ENCODE assay signal across 8 cellular contexts in genomic region chr14:69637503-69638030, GRCh38. TPM values are rescaled to one million over a fixed set of nuclear protein-coding genes. Genes with fewer than 3 reads are reported as not detected.
A peak's percentile ranks its signal among the peaks of the same experiment; 100 is the strongest.
DNase-seq lines count a peak whose midpoint lies in the region; ATAC-seq, FAIRE-seq and TF ChIP-seq lines count a peak whose summit lies in the region.

No MANE protein-coding gene starts in this region.

- FAIRE-seq in kidney (lab: Jason Lieb, UNC): no peak

- peak overlapping the region; percentile 94 for H3K27ac Mint-ChIP-seq in activated CD8-positive, alpha-beta T cell treated with anti-CD3 and anti-CD28 coated beads for 36 hours

- peaks cover 0 to 5% of the 10 kb centered on the region in 2 donors for H3K9me3 ChIP-seq in kidney (ENCODE audit: control insufficient read depth in 1 of 2, low read length in 2 of 2)
- no peaks in the 10 kb centered on the region for H3K9me3 ChIP-seq in suprapubic skin

- ATAC-seq in activated CD8-positive, alpha-beta T cell treated with anti-CD3 and anti-CD28 coated beads for 36 hours: peak; percentile 11
- no peak for ATAC-seq in HG02970 (IDR thresholded peaks at IDR 0.05; ENCODE audit: low FRiP score, unreplicated experiment)

- H3K27me3 Mint-ChIP-seq in activated CD8-positive, alpha-beta T cell treated with anti-CD3 and anti-CD28 coated beads for 36 hours: no peaks in the 10 kb centered on the region

- no peaks in the 10 kb centered on the region for H3K36me3 ChIP-seq in kidney (ENCODE audit: control insufficient read depth in 1 of 2, insufficient read depth in 2 of 2, low read length in 2 of 2)
- peaks cover 2% of the 10 kb centered on the region for H3K36me3 ChIP-seq in suprapubic skin

- H3K4me1 ChIP-seq in kidney (ENCODE audit: control insufficient read depth in 1 of 2, insufficient read depth in 1 of 2, low read depth in 1 of 2, low read length in 2 of 2) (peaks cover 54 to 73% of the 10 kb centered on the region in 2 donors), suprapubic skin (peaks cover 65% of the 10 kb centered on the region)

- intact Hi-C loops in activated CD8-positive, alpha-beta T cell treated with anti-CD3 and anti-CD28 coated beads for 36 hours (cut with micrococcal nuclease): loop anchor here (2.0 kb wide), 1 partner anchor 17 kb away; no protein-coding TSS in a partner anchor
- intact Hi-C loops in kidney (cut with DNase I): no loop called here

- H3K27me3 ChIP-seq in suprapubic skin: no peaks in the 10 kb centered on the region

- 45% methylated on average over 2 of the region's 3 CpGs for WGBS in suprapubic skin

- peaks cover 87% of the 10 kb centered on the region for H3K4me1 Mint-ChIP-seq in activated CD8-positive, alpha-beta T cell treated with anti-CD3 and anti-CD28 coated beads for 36 hours (ENCODE audit: low read depth)

- H3K9me3 Mint-ChIP-seq in activated CD8-positive, alpha-beta T cell treated with anti-CD3 and anti-CD28 coated beads for 36 hours: peaks cover 17% of the 10 kb centered on the region

- H3K36me3 Mint-ChIP-seq in activated CD8-positive, alpha-beta T cell treated with anti-CD3 and anti-CD28 coated beads for 36 hours (ENCODE audit: low read depth): peaks cover 22% of the 10 kb centered on the region

- no peak for TF ChIP-seq POLR2A in suprapubic skin (IDR thresholded peaks at IDR 0.05)

- H3K27ac ChIP-seq in kidney (ENCODE audit: low read depth in 2 of 2, low read length in 2 of 2) (peak overlapping the region; percentile 56 to 76), suprapubic skin (peak overlapping the region; percentile 44)

- H3K4me3 ChIP-seq in kidney (ENCODE audit: low read length in 2 of 2) (no peak overlapping the region), suprapubic skin (no peak overlapping the region)

- CTCF ChIA-PET in activated CD8-positive, alpha-beta T cell treated with anti-CD3 and anti-CD28 coated beads for 36 hours (lab: Charles Lee): interaction anchor here (1.3 to 1.9 kb wide), 3 partner anchors 8 to 68 kb away, joined by 3 to 5 read pairs (median 4); no protein-coding TSS in a partner anchor

- H3K9ac ChIP-seq in kidney (ENCODE audit: low read length in 2 of 2): peak overlapping the region in 1 of 2 donors; percentile 16

- TF ChIP-seq EP300 in suprapubic skin (IDR thresholded peaks at IDR 0.05): no peak

- peak overlapping the region; percentile 22 for H3K4me3 Mint-ChIP-seq in activated CD8-positive, alpha-beta T cell treated with anti-CD3 and anti-CD28 coated beads for 36 hours

- TF ChIP-seq CTCF in activated CD8-positive, alpha-beta T cell treated with anti-CD3 and anti-CD28 coated beads for 36 hours (IDR thresholded peaks at IDR 0.05): no peak
- no peak for TF ChIP-seq CTCF in kidney (IDR thresholded peaks at IDR 0.05; ENCODE audit: borderline replicate concordance, extremely low read depth, insufficient read depth)
- TF ChIP-seq CTCF in suprapubic skin (IDR thresholded peaks at IDR 0.05): no peak

- DNase-seq in NCI-H82 (lab: John Stamatoyannopoulos, UW) (peak; percentile 22), NCI-H82 treated with DMSO at 0.1 percent for 48 hours (lab: John Stamatoyannopoulos, UW; ENCODE audit: unreplicated experiment) (no peak), kidney (peak; percentile 78), suprapubic skin (ENCODE audit: low spot score in 2 of 2) (peak in 1 of 2 donors; percentile 80), NCI-H1694 treated with DMSO at 0.1 percent for 48 hours (lab: John Stamatoyannopoulos, UW) (no peak), iPS-NIHi7 (ENCODE audit: extremely low spot score) (no peak)
- DNase-seq in activated CD8-positive, alpha-beta T cell treated with anti-CD3 and anti-CD28 coated beads for 36 hours: no peak

- POLR2A ChIA-PET in activated CD8-positive, alpha-beta T cell treated with anti-CD3 and anti-CD28 coated beads for 36 hours (lab: Charles Lee): interaction anchor here (1.0 to 4.3 kb wide), 6 partner anchors 12 to 137 kb away, joined by 3 to 23 read pairs (median 4); partner anchors contain the start of gene SUSD6

RNA-seq across cellular contexts. Expression of gene SUSD6, which starts 26.2 kb away (rescaled TPM):
- 10 to 100 TPM; 35.7 to 36.2 TPM for total RNA-seq in activated CD8-positive, alpha-beta T cell treated with anti-CD3 and anti-CD28 coated beads for 36 hours
- total RNA-seq in kidney (84.2 TPM), suprapubic skin (10 to 100 TPM; 45.1 to 60.4 (median 56.7) TPM)
- 14.3 TPM for polyA plus RNA-seq in kidney (ENCODE audit: insufficient read depth, low read depth, low replicate concordance)

Comparison
In these comparisons a context has a peak if more than half of its experiments do, and no peak if none do; other contexts are left out.
1. DNase-seq: peak in NCI-H82 (single experiment) and kidney (single experiment); none in NCI-H82 treated with DMSO at 0.1 percent for 48 hours (single experiment), activated CD8-positive, alpha-beta T cell treated with anti-CD3 and anti-CD28 coated beads for 36 hours (single experiment), NCI-H1694 treated with DMSO at 0.1 percent for 48 hours (single experiment) and iPS-NIHi7 (single experiment).